Comparison of ENCODE assay signal across 8 cellular contexts in genomic region chr22:35399114-35399677, GRCh38. TPM values are rescaled to one million over a fixed set of nuclear protein-coding genes. Genes with fewer than 3 reads are reported as not detected.
DNase-seq lines count a peak whose midpoint lies in the region; ATAC-seq, FAIRE-seq and TF ChIP-seq lines count a peak whose summit lies in the region.

No MANE protein-coding gene starts in this region.

- peak overlapping the region; percentile 92 for H2AFZ ChIP-seq in Loucy (ENCODE audit: low read length)

- H3F3A ChIP-seq in Loucy (ENCODE audit: low read depth): no peaks in the 10 kb centered on the region

- no peaks in the 10 kb centered on the region for H3K27me3 Mint-ChIP-seq in CD8-positive, alpha-beta T cell (ENCODE audit: low read depth)
- no peaks in the 10 kb centered on the region for H3K27me3 Mint-ChIP-seq in MCF 10A (ENCODE audit: insufficient read depth, unreplicated experiment)

- H3K4me1 Mint-ChIP-seq in CD8-positive, alpha-beta T cell (ENCODE audit: low read depth): peaks cover 17% of the 10 kb centered on the region
- H3K4me1 Mint-ChIP-seq in MCF 10A (ENCODE audit: insufficient read depth, unreplicated experiment): peaks cover 13% of the 10 kb centered on the region

- POLR2A ChIA-PET in CD8-positive, alpha-beta T cell (lab: Charles Lee): interaction anchor here (0.6 to 0.8 kb wide), 5 partner anchors 10 to 142 kb away, joined by 3 to 6 read pairs (median 3); partner anchors contain the start of genes RASD2 and TOM1
- POLR2A ChIA-PET in MCF 10A (lab: Yijun Ruan, JAX): interaction anchor here (0.6 to 1.0 kb wide), 3 partner anchors 16 to 758 kb away, joined by 3 read pairs; no protein-coding TSS in a partner anchor

- TF ChIP-seq POLR2A in GM12892 (IDR thresholded peaks at IDR 0.05; ENCODE audit: low read depth, low read length): no peak

- no peak for TF ChIP-seq CTCF in CD8-positive, alpha-beta T cell (IDR thresholded peaks at IDR 0.05)
- TF ChIP-seq CTCF in Loucy (conservative IDR thresholded peaks at IDR 0.05; ENCODE audit: low read length) (peak; percentile 15; the same call in 1 of the 2 replicates), MCF 10A (IDR thresholded peaks at IDR 0.05; ENCODE audit: unreplicated experiment) (no peak)

- FAIRE-seq in GM12892 (lab: Jason Lieb, UNC): no peak

- peak overlapping the region; percentile 98 for H3K4me3 Mint-ChIP-seq in CD8-positive, alpha-beta T cell
- peak overlapping the region; percentile 99 for H3K4me3 Mint-ChIP-seq in MCF 10A (ENCODE audit: unreplicated experiment)

- no peaks in the 10 kb centered on the region for H3K9me3 ChIP-seq in CD8-positive, alpha-beta T cell (ENCODE audit: low read length)
- H3K9me3 ChIP-seq in Loucy (ENCODE audit: insufficient read depth, low read depth, low read length): no peaks in the 10 kb centered on the region
- no peaks in the 10 kb centered on the region for H3K9me3 ChIP-seq in muscle layer of duodenum (ENCODE audit: control insufficient read depth in 1 of 2, low read length in 2 of 2)

- DNase-seq in CD8-positive, alpha-beta T cell: no peak
- DNase-seq in MCF 10A (ENCODE audit: unreplicated experiment): peak; percentile 13
- no peak for DNase-seq in GM12892 (ENCODE audit: insufficient read length)
- DNase-seq in kidney tubule cell (ENCODE audit: low spot score): no peak

- H3K9me2 ChIP-seq in Loucy (replicated peaks; ENCODE audit: low read depth, low read length): no peaks in the 10 kb centered on the region

- no peak for ATAC-seq in CD8-positive, alpha-beta T cell
- ATAC-seq in GM21723 (IDR thresholded peaks at IDR 0.05; ENCODE audit: unreplicated experiment) (no peak), HG02678 (IDR thresholded peaks at IDR 0.05; ENCODE audit: unreplicated experiment) (no peak)

- H3K9ac ChIP-seq in Loucy (ENCODE audit: low read depth, low read length, poor library complexity, severe bottlenecking): peak overlapping the region; percentile 99

- BruUV-seq in MCF 10A (replicated peaks; lab: Mats Ljungman, UMichigan): TSS peak; percentile 95

- H3K4me1 ChIP-seq in CD8-positive, alpha-beta T cell (ENCODE audit: insufficient read depth, low read length): peaks cover 13% of the 10 kb centered on the region
- H3K4me1 ChIP-seq in Loucy (ENCODE audit: insufficient read depth, low read length, poor library complexity, severe bottlenecking): peaks cover 36% of the 10 kb centered on the region
- peaks cover 0 to 9% of the 10 kb centered on the region in 2 donors for H3K4me1 ChIP-seq in muscle layer of duodenum (ENCODE audit: control insufficient read depth in 1 of 2, insufficient read depth in 2 of 2, low read length in 2 of 2)

- no peaks in the 10 kb centered on the region for H3K27me3 ChIP-seq in CD8-positive, alpha-beta T cell (ENCODE audit: insufficient read depth, low read length)
- H3K27me3 ChIP-seq in Loucy (ENCODE audit: insufficient read depth, low read length, poor library complexity, severe bottlenecking): peaks cover 4% of the 10 kb centered on the region
- H3K27me3 ChIP-seq in muscle layer of duodenum (ENCODE audit: low read depth, low read length): no peaks in the 10 kb centered on the region

- H3K36me3 ChIP-seq in CD8-positive, alpha-beta T cell (ENCODE audit: insufficient read depth, low read length): peaks cover 10% of the 10 kb centered on the region
- H3K36me3 ChIP-seq in Loucy (ENCODE audit: insufficient read depth, low read length) (peaks cover 23% of the 10 kb centered on the region; the same call in 1 of the 2 replicates), muscle layer of duodenum (ENCODE audit: control insufficient read depth in 1 of 2, insufficient read depth in 2 of 2, low read length in 2 of 2) (peaks cover 5 to 13% of the 10 kb centered on the region in 2 donors)

- peaks cover 54% of the 10 kb centered on the region for H3K79me2 ChIP-seq in Loucy (ENCODE audit: insufficient read depth, low read length)

- H3K4me3 ChIP-seq in CD8-positive, alpha-beta T cell (ENCODE audit: low read depth, low read length): peak overlapping the region; percentile 98
- H3K4me3 ChIP-seq in Loucy (ENCODE audit: low read length, poor library complexity, severe bottlenecking): peak overlapping the region; percentile 93
- peak overlapping the region; percentile 86 to 100 for H3K4me3 ChIP-seq in muscle layer of duodenum (ENCODE audit: low read depth in 1 of 2, low read length in 2 of 2)

- peak overlapping the region; percentile 73 for H3K27ac ChIP-seq in CD8-positive, alpha-beta T cell (ENCODE audit: low read depth, low read length)
- H3K27ac ChIP-seq in muscle layer of duodenum (ENCODE audit: low read length): no peak overlapping the region

- peaks cover 25% of the 10 kb centered on the region for H3K36me3 Mint-ChIP-seq in CD8-positive, alpha-beta T cell
- peaks cover 23% of the 10 kb centered on the region for H3K36me3 Mint-ChIP-seq in MCF 10A (ENCODE audit: insufficient read depth, unreplicated experiment)

- H3K9me3 Mint-ChIP-seq in CD8-positive, alpha-beta T cell: no peaks in the 10 kb centered on the region
- no peaks in the 10 kb centered on the region for H3K9me3 Mint-ChIP-seq in MCF 10A (ENCODE audit: unreplicated experiment)

- peak overlapping the region; percentile 88 for H3K4me2 ChIP-seq in Loucy (ENCODE audit: low read depth, low read length, poor library complexity, severe bottlenecking)

- peaks cover 32% of the 10 kb centered on the region for H4K20me1 ChIP-seq in Loucy (ENCODE audit: insufficient read depth, low read length, poor library complexity, severe bottlenecking)

- H3K27ac Mint-ChIP-seq in CD8-positive, alpha-beta T cell: peak overlapping the region; percentile 97
- H3K27ac Mint-ChIP-seq in MCF 10A (ENCODE audit: low read depth, unreplicated experiment): peak overlapping the region; percentile 90

- CTCF ChIA-PET in CD8-positive, alpha-beta T cell (lab: Charles Lee): interaction anchor here (0.8 to 1.0 kb wide), 2 partner anchors 48 to 140 kb away, joined by 3 read pairs; no protein-coding TSS in a partner anchor
- CTCF ChIA-PET in MCF 10A (lab: Yijun Ruan, JAX): interaction anchor here (0.8 to 1.0 kb wide), 2 partner anchors 11 to 48 kb away, joined by 3 read pairs; no protein-coding TSS in a partner anchor

- intact Hi-C loops in CD8-positive, alpha-beta T cell (cut with DNase I, micrococcal nuclease): loop anchor here (1.0 to 2.0 kb wide), 2 partner anchors 142 to 1130 kb away; partner anchors contain the start of genes EIF3D (in 1 of the 2) and HMGXB4 (in 1 of the 2)
- intact Hi-C loops in MCF 10A (cut with micrococcal nuclease): loop anchor here (2.0 kb wide), 1 partner anchor 18 kb away; the partner anchor contains the start of gene HMOX1

RNA-seq across cellular contexts. Expression of gene MCM5, which starts 0.7 kb away (rescaled TPM):
- 10 to 100 TPM; 29.3 to 32.0 TPM for total RNA-seq in CD8-positive, alpha-beta T cell
- 26.2 and 35.0 TPM in 2 replicates for total RNA-seq in MCF 10A (2022)
- polyA plus RNA-seq in GM12892 (2012; ENCODE audit: missing spikeins): 105 TPM

RNA-seq across cellular contexts. Expression of gene HMOX1, which starts 18.3 kb away (rescaled TPM):
- total RNA-seq in CD8-positive, alpha-beta T cell: under 1 TPM; 0.52 to 0.83 TPM
- total RNA-seq in MCF 10A (2022): 1.9 and 2.5 TPM in 2 replicates
- polyA plus RNA-seq in GM12892 (2012; ENCODE audit: missing spikeins): 9.7 TPM
